ENCODE assay signal across 18 cellular contexts in genomic region chr16:3873482-3874173, GRCh38. TPM values are rescaled to one million over a fixed set of nuclear protein-coding genes. Genes with fewer than 3 reads are reported as not detected.
DNase-seq lines count a peak whose midpoint lies in the region; ATAC-seq lines count a peak whose summit lies in the region.
"Had no signal": no experiment of that assay in that cellular context is flagged by ENCODE, and none has a peak within 500 bp of the region (broad histone marks: within the 10 kb centered on the region; RNA-seq: fewer than 3 reads in every experiment).

No MANE protein-coding gene starts in this region.

- CTCF ChIA-PET in activated CD8-positive, alpha-beta memory T cell treated with anti-CD3 and anti-CD28 coated beads, Interleukin-2, amount 10 ng/mL, durations not matched to agents 7 days and 5 days (lab: Charles Lee), result no interaction called here

- ATAC-seq in activated CD8-positive, alpha-beta memory T cell treated with anti-CD3 and anti-CD28 coated beads, Interleukin-2, amount 10 ng/mL, durations not matched to agents 7 days and 5 days, result no peak
- ATAC-seq in right cardiac atrium (peak in 1 of 2 donors; percentile 39), HG03520 (IDR thresholded peaks at IDR 0.05; ENCODE audit: unreplicated experiment) (no peak)
- ATAC-seq: activated CD8-positive, alpha-beta T cell treated with anti-CD3 and anti-CD28 coated beads, Interleukin-2, amount 10 ng/mL, durations not matched to agents 7 days and 5 days had no signal

- H3K36me3 ChIP-seq in skeletal muscle tissue (ENCODE audit: control insufficient read depth in 3 of 3, insufficient read depth in 3 of 3, low read length in 3 of 3), result peaks cover 0 to 3% (median 2%) of the 10 kb centered on the region in 3 donors
- H3K36me3 ChIP-seq: thyroid gland had no signal

- H3K4me3 Mint-ChIP-seq in activated CD8-positive, alpha-beta memory T cell treated with anti-CD3 and anti-CD28 coated beads, Interleukin-2, amount 10 ng/mL, durations not matched to agents 7 days and 5 days, result no peak overlapping the region
- no peak overlapping the region for H3K4me3 Mint-ChIP-seq in activated T-helper 2 cell treated with anti-CD3 and anti-CD28 coated beads, Interferon-gamma antibody, Interleukin-2, Interleukin-4, amounts not matched to agents 10 μg/mL and 5 μg/mL and 100 μg/mL, durations not matched to agents 14 hours and 24 hours and 36 hours (ENCODE audit: low read depth)
- H3K4me3 Mint-ChIP-seq: activated CD8-positive, alpha-beta T cell treated with anti-CD3 and anti-CD28 coated beads, Interleukin-2, amount 10 ng/mL, durations not matched to agents 7 days and 5 days had no signal

- intact Hi-C loops in right cardiac atrium (cut with DNase I), result loop anchor here in 2 of 4 donors (10.0 kb wide), 4 partner anchors 79 to 159 kb away; partner anchors contain the start of gene TRAP1 (in 1 of the 2)
- intact Hi-C loops in activated T-helper 2 cell treated with anti-CD3 and anti-CD28 coated beads, Interferon-gamma antibody, Interleukin-2, Interleukin-4, amounts not matched to agents 10 μg/mL and 5 μg/mL and 100 μg/mL, durations not matched to agents 14 hours and 24 hours and 36 hours (cut with micrococcal nuclease), result no loop called here

- peaks cover 14% of the 10 kb centered on the region for H3K36me3 Mint-ChIP-seq in activated CD8-positive, alpha-beta memory T cell treated with anti-CD3 and anti-CD28 coated beads, Interleukin-2, amount 10 ng/mL, durations not matched to agents 7 days and 5 days
- H3K36me3 Mint-ChIP-seq in activated T-helper 2 cell treated with anti-CD3 and anti-CD28 coated beads, Interferon-gamma antibody, Interleukin-2, Interleukin-4, amounts not matched to agents 10 μg/mL and 5 μg/mL and 100 μg/mL, durations not matched to agents 14 hours and 24 hours and 36 hours (ENCODE audit: low read depth), result peaks cover 24% of the 10 kb centered on the region

- H3K4me1 ChIP-seq in right cardiac atrium (ENCODE audit: control insufficient read depth, insufficient read depth, low read length) (peaks cover 40% of the 10 kb centered on the region), skeletal muscle tissue (ENCODE audit: control insufficient read depth in 3 of 3, insufficient read depth in 3 of 3, low read length in 3 of 3) (peaks cover 74 to 80% (median 78%) of the 10 kb centered on the region in 3 donors)

- in situ Hi-C loops in KBM-7 (cut with MboI; ENCODE audit: low pct_unique_long_range_greater_than_20kb, low sequenced_read_pairs), result no loop called here

- H3K4me1 Mint-ChIP-seq in activated CD8-positive, alpha-beta memory T cell treated with anti-CD3 and anti-CD28 coated beads, Interleukin-2, amount 10 ng/mL, durations not matched to agents 7 days and 5 days, result peaks cover 52% of the 10 kb centered on the region
- H3K4me1 Mint-ChIP-seq in activated T-helper 2 cell treated with anti-CD3 and anti-CD28 coated beads, Interferon-gamma antibody, Interleukin-2, Interleukin-4, amounts not matched to agents 10 μg/mL and 5 μg/mL and 100 μg/mL, durations not matched to agents 14 hours and 24 hours and 36 hours (ENCODE audit: low read depth), result peaks cover 48% of the 10 kb centered on the region

- H3K9me3 Mint-ChIP-seq in activated CD8-positive, alpha-beta memory T cell treated with anti-CD3 and anti-CD28 coated beads, Interleukin-2, amount 10 ng/mL, durations not matched to agents 7 days and 5 days (ENCODE audit: low read depth), result no peaks in the 10 kb centered on the region
- H3K9me3 Mint-ChIP-seq in activated T-helper 2 cell treated with anti-CD3 and anti-CD28 coated beads, Interferon-gamma antibody, Interleukin-2, Interleukin-4, amounts not matched to agents 10 μg/mL and 5 μg/mL and 100 μg/mL, durations not matched to agents 14 hours and 24 hours and 36 hours, result no peaks in the 10 kb centered on the region
- H3K9me3 Mint-ChIP-seq: nephron had no signal

- H3K27ac ChIP-seq in right cardiac atrium (ENCODE audit: low read length) (peak overlapping the region; percentile 50), skeletal muscle tissue (ENCODE audit: low read depth, low read length) (no peak overlapping the region)
- H3K27ac ChIP-seq: 22Rv1, thyroid gland had no signal

- WGBS in right cardiac atrium, result 67% methylated on average over 13 of the region's 13 CpGs

- no peaks in the 10 kb centered on the region for H3K27me3 Mint-ChIP-seq in activated CD8-positive, alpha-beta memory T cell treated with anti-CD3 and anti-CD28 coated beads, Interleukin-2, amount 10 ng/mL, durations not matched to agents 7 days and 5 days
- no peaks in the 10 kb centered on the region for H3K27me3 Mint-ChIP-seq in activated T-helper 2 cell treated with anti-CD3 and anti-CD28 coated beads, Interferon-gamma antibody, Interleukin-2, Interleukin-4, amounts not matched to agents 10 μg/mL and 5 μg/mL and 100 μg/mL, durations not matched to agents 14 hours and 24 hours and 36 hours (ENCODE audit: low read depth)

- no peak overlapping the region for H3K9ac ChIP-seq in skeletal muscle tissue (ENCODE audit: low read depth in 1 of 3, low read length in 3 of 3)

- H3K4me3 ChIP-seq in right cardiac atrium (ENCODE audit: low read length), result no peak overlapping the region
- peak overlapping the region in 2 of 3 donors; percentile 21 to 23 for H3K4me3 ChIP-seq in skeletal muscle tissue (ENCODE audit: low read length in 3 of 3)
- H3K4me3 ChIP-seq: thyroid gland had no signal

- no peak overlapping the region for H3K27ac Mint-ChIP-seq in activated CD8-positive, alpha-beta memory T cell treated with anti-CD3 and anti-CD28 coated beads, Interleukin-2, amount 10 ng/mL, durations not matched to agents 7 days and 5 days
- no peak overlapping the region for H3K27ac Mint-ChIP-seq in activated T-helper 2 cell treated with anti-CD3 and anti-CD28 coated beads, Interferon-gamma antibody, Interleukin-2, Interleukin-4, amounts not matched to agents 10 μg/mL and 5 μg/mL and 100 μg/mL, durations not matched to agents 14 hours and 24 hours and 36 hours
- H3K27ac Mint-ChIP-seq: activated CD8-positive, alpha-beta T cell treated with anti-CD3 and anti-CD28 coated beads, Interleukin-2, amount 10 ng/mL, durations not matched to agents 7 days and 5 days; nephron had no signal

- H3K9me3 ChIP-seq in right cardiac atrium (ENCODE audit: control insufficient read depth, low read length), result no peaks in the 10 kb centered on the region
- H3K9me3 ChIP-seq in skeletal muscle tissue (ENCODE audit: control insufficient read depth in 3 of 3, low read length in 3 of 3), result no peaks in the 10 kb centered on the region
- H3K9me3 ChIP-seq: thyroid gland had no signal

- H3K27me3 ChIP-seq in right cardiac atrium (ENCODE audit: control insufficient read depth, insufficient read depth) (no peaks in the 10 kb centered on the region), skeletal muscle tissue (ENCODE audit: control insufficient read depth in 3 of 3, insufficient read depth in 3 of 3, low read length in 3 of 3) (no peaks in the 10 kb centered on the region)
- H3K27me3 ChIP-seq: thyroid gland had no signal

- DNase-seq in activated CD8-positive, alpha-beta memory T cell treated with anti-CD3 and anti-CD28 coated beads, Interleukin-2, amount 50 U/mL, for 48 hours, result peak; percentile 40
- no peak for DNase-seq in activated CD8-positive, alpha-beta memory T cell treated with anti-CD3 and anti-CD28 coated beads, Interleukin-2, amount 10 ng/mL, durations not matched to agents 7 days and 5 days
- peak; percentile 29 for DNase-seq in amniotic epithelial cell (ENCODE audit: low read depth)
- no peak for DNase-seq in right cardiac atrium
- no peak for DNase-seq in activated T-helper 2 cell treated with anti-CD3 and anti-CD28 coated beads, Interferon-gamma antibody, Interleukin-2, Interleukin-4, amounts not matched to agents 10 μg/mL and 5 μg/mL and 100 μg/mL, durations not matched to agents 14 hours and 24 hours and 36 hours (ENCODE audit: low spot score)
- no peak for DNase-seq in KBM-7
- DNase-seq: activated CD8-positive, alpha-beta T cell treated with anti-CD3 and anti-CD28 coated beads, Interleukin-2, amount 10 ng/mL, durations not matched to agents 7 days and 5 days; activated naive CD4-positive, alpha-beta T cell treated with anti-CD3 and anti-CD28 coated beads, Interleukin-2, amount 50 U/mL, for 16 hours; Kasumi-1; kidney; NCI-H146; NCI-H526 treated with DMSO at 0.1 percent for 48 hours; T1000 had no signal

RNA-seq across cellular contexts. Expression of gene CREBBP, which starts 6.9 kb away (rescaled TPM):
- total RNA-seq in activated CD8-positive, alpha-beta memory T cell treated with anti-CD3 and anti-CD28 coated beads, Interleukin-2, amount 10 ng/mL, durations not matched to agents 7 days and 5 days, result 10 to 100 TPM; 49.2 to 53.2 TPM
- 10 to 100 TPM; 37.0 to 46.4 (median 42.1) TPM for total RNA-seq in right cardiac atrium
- polyA plus RNA-seq in right cardiac atrium, result 19.0 TPM
- 49.6 TPM for total RNA-seq in skeletal muscle tissue
- 45.2 and 53.1 TPM in 2 replicates for total RNA-seq in activated T-helper 2 cell treated with anti-CD3 and anti-CD28 coated beads, Interferon-gamma antibody, Interleukin-2, Interleukin-4, amounts not matched to agents 10 μg/mL and 5 μg/mL and 100 μg/mL, durations not matched to agents 14 hours and 24 hours and 36 hours

Comparison
In these comparisons a context has a peak if more than half of its experiments do, and no peak if none do; other contexts are left out.
1. DNase-seq: peak in activated CD8-positive, alpha-beta memory T cell treated with anti-CD3 and anti-CD28 coated beads, Interleukin-2, amount 50 U/mL, for 48 hours (single experiment) and amniotic epithelial cell (single experiment); none in activated CD8-positive, alpha-beta memory T cell treated with anti-CD3 and anti-CD28 coated beads, Interleukin-2, amount 10 ng/mL, durations not matched to agents 7 days and 5 days (single experiment), right cardiac atrium (0 of 3), activated T-helper 2 cell treated with anti-CD3 and anti-CD28 coated beads, Interferon-gamma antibody, Interleukin-2, Interleukin-4, amounts not matched to agents 10 μg/mL and 5 μg/mL and 100 μg/mL, durations not matched to agents 14 hours and 24 hours and 36 hours (single experiment) and KBM-7 (single experiment).